In the genomic region with DNA sequence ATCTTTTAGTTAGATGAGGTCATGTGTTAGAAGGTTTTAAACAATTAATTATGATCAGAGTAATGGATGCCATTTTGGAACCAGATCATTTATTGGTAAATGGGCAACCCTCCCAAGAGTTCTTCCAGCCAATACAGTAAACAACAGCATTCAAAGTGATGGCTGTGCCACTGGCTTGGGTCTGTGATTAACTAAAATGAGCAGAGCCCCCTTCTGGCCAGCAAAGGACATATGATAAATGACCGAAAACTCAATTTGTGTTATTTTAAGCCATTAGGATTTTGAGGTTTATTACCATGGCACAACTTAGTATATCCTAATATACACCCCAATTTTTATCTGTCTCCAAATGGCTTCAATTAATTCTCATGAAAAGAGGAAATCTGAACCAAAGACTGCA, we compare ENCODE assay signal across 8 cellular contexts.
A peak's percentile ranks its signal among the peaks of the same experiment; 100 is the strongest.
DNase-seq lines count a peak whose midpoint lies in the region; ATAC-seq lines count a peak whose summit lies in the region.

No MANE protein-coding gene starts in this region.

- ATAC-seq in GM21367 (IDR thresholded peaks at IDR 0.05; ENCODE audit: unreplicated experiment) (peak; percentile 67), GM19397 (IDR thresholded peaks at IDR 0.05; ENCODE audit: unreplicated experiment) (no peak)

- in situ Hi-C loops in SK-MEL-5 (cut with HindIII; ENCODE audit: low pct_unique_long_range_greater_than_20kb, low sequenced_read_pairs) = no loop called here

- peak; percentile 34 for DNase-seq in COR-L47 (lab: John Stamatoyannopoulos, UW)
- peak; percentile 58 for DNase-seq in SK-MEL-5 (ENCODE audit: low read depth, low spot score)
- DNase-seq in iPS-NIHi7 (ENCODE audit: extremely low spot score) = peak; percentile 51
- DNase-seq in DMS79 treated with DMSO at 0.1 percent for 48 hours (lab: John Stamatoyannopoulos, UW) = no peak
- DNase-seq in activated CD4-positive, CD25-positive, alpha-beta regulatory T cell (lab: John Stamatoyannopoulos, UW) = no peak
- DNase-seq in stimulated activated CD4-positive, alpha-beta T cell treated with anti-CD3 and anti-CD28 coated beads, Interleukin-4, amount 100 ng/mL, for 1 hour = no peak

Comparison
In these comparisons a context has a peak if more than half of its experiments do, and no peak if none do; other contexts are left out.
1. DNase-seq: peak in COR-L47 (single experiment), SK-MEL-5 (single experiment) and iPS-NIHi7 (single experiment); none in DMS79 treated with DMSO at 0.1 percent for 48 hours (single experiment), activated CD4-positive, CD25-positive, alpha-beta regulatory T cell (0 of 4) and stimulated activated CD4-positive, alpha-beta T cell treated with anti-CD3 and anti-CD28 coated beads, Interleukin-4, amount 100 ng/mL, for 1 hour (single experiment).